ENCODE assay signal across 1 cellular context in the genomic region with DNA sequence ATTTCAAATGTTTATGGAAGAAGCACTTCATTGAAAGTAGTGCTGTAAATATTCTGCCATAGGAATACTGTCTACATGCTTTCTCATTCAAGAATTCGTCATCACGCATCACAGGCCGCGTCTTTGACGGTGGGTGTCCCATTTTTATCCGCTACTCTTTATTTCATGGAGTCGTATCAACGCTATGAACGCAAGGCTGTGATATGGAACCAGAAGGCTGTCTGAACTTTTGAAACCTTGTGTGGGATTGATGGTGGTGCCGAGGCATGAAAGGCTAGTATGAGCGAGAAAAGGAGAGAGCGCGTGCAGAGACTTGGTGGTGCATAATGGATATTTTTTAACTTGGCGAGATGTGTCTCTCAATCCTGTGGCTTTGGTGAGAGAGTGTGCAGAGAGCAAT.
TF ChIP-seq lines count a peak whose summit lies in the region.

No MANE protein-coding gene starts in this region.

TF ChIP-seq in K562, 482 proteins besides CTCF, POLR2A, EP300 and RAD21:
- no peak for TF ChIP-seq ZNF77 (CRISPR knock-in tag; IDR thresholded peaks at IDR 0.05)
- no peak for TF ChIP-seq TCF7L2 (IDR thresholded peaks at IDR 0.05; ENCODE audit: low read depth, low read length)
- peak; percentile 48 for TF ChIP-seq POLR2B (IDR thresholded peaks at IDR 0.05; ENCODE audit: low read depth, partially characterized antibody)
- 0 out of 2 replicates have a peak, but pooled peaks have one; percentile 57 for TF ChIP-seq ZNF408 (CRISPR knock-in tag; IDR thresholded peaks at IDR 0.05; ENCODE audit: low read depth)
- TF ChIP-seq TAF7 (tag; IDR thresholded peaks at IDR 0.05): no peak
- TF ChIP-seq ZNF696 (CRISPR knock-in tag; conservative IDR thresholded peaks at IDR 0.05): no peak
- TF ChIP-seq MECOM (CRISPR knock-in tag; IDR thresholded peaks at IDR 0.05): no peak
- 0 out of 2 replicates have a peak, but pooled peaks have one; percentile 21 for TF ChIP-seq POLR2AphosphoS5 (IDR thresholded peaks at IDR 0.05; ENCODE audit: control insufficient read depth, insufficient read depth, low read depth, low read length)
- no peak for TF ChIP-seq NCOA1 (IDR thresholded peaks at IDR 0.05; ENCODE audit: low read depth)
- TF ChIP-seq ARID4B (CRISPR knock-in tag; IDR thresholded peaks at IDR 0.05): no peak
- no peak for TF ChIP-seq PYGO2 (tag; IDR thresholded peaks at IDR 0.05)
- TF ChIP-seq NR1H2 (CRISPR knock-in tag; IDR thresholded peaks at IDR 0.05): no peak
- TF ChIP-seq SUPT5H (IDR thresholded peaks at IDR 0.05): peak; percentile 62
- TF ChIP-seq UBTF (IDR thresholded peaks at IDR 0.05; ENCODE audit: borderline replicate concordance in 1 of 2, low read depth in 2 of 2, low read length in 2 of 2): no peak
- TF ChIP-seq, protein P1, sequence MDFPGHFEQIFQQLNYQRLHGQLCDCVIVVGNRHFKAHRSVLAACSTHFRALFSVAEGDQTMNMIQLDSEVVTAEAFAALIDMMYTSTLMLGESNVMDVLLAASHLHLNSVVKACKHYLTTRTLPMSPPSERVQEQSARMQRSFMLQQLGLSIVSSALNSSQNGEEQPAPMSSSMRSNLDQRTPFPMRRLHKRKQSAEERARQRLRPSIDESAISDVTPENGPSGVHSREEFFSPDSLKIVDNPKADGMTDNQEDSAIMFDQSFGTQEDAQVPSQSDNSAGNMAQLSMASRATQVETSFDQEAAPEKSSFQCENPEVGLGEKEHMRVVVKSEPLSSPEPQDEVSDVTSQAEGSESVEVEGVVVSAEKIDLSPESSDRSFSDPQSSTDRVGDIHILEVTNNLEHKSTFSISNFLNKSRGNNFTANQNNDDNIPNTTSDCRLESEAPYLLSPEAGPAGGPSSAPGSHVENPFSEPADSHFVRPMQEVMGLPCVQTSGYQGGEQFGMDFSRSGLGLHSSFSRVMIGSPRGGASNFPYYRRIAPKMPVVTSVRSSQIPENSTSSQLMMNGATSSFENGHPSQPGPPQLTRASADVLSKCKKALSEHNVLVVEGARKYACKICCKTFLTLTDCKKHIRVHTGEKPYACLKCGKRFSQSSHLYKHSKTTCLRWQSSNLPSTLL (IDR thresholded peaks at IDR 0.05): no peak
- TF ChIP-seq MXD1 (CRISPR knock-in tag; IDR thresholded peaks at IDR 0.05; ENCODE audit: borderline replicate concordance, poor library complexity, severe bottlenecking): no peak
